In the genomic region with DNA sequence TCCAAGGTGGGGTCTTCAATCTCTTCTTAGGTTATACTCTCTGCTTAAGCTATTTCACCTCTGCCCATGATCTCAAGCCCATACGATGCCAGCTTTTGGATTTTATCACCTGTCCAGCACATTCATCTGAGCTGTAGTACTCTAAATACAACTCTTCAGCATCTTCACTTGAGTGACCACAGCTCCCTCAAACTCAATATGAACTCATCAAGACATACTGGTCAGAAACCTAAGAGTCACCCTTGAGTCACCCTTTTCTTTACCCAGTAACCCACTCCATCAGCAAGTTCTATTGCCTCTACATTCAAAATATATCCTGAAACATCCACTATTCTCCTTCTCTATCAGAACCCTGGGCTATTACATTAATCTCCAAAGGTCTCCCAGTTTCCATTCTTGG, we compare ENCODE assay signal across 22 cellular contexts.
DNase-seq lines count a peak whose midpoint lies in the region; ATAC-seq and TF ChIP-seq lines count a peak whose summit lies in the region.
"Had no signal": no experiment of that assay in that cellular context is flagged by ENCODE, and none has a peak within 500 bp of the region (broad histone marks: within the 10 kb centered on the region; RNA-seq: fewer than 3 reads in every experiment).

No MANE protein-coding gene starts in this region.

- H3K4me1 ChIP-seq in OCI-LY3 (ENCODE audit: low read length) (peaks cover 51% of the 10 kb centered on the region), Karpas-422 (ENCODE audit: low read length) (no peaks in the 10 kb centered on the region)
- H3K4me1 ChIP-seq: left ventricle myocardium inferior had no signal

- peaks cover 75% of the 10 kb centered on the region for H3K27me3 ChIP-seq in OCI-LY3 (ENCODE audit: low read depth, low read length)
- H3K27me3 ChIP-seq in Karpas-422 (ENCODE audit: low read length), result no peaks in the 10 kb centered on the region
- H3K27me3 ChIP-seq: BLaER1, brain microvascular endothelial cell had no signal

- H2AFZ ChIP-seq in OCI-LY3 (ENCODE audit: low read depth, low read length) (no peak overlapping the region), Karpas-422 (ENCODE audit: low read length) (no peak overlapping the region)

- DNase-seq in GF-D8 (lab: John Stamatoyannopoulos, UW), result no peak
- no peak for DNase-seq in Karpas-422
- DNase-seq: activated naive CD8-positive, alpha-beta T cell treated with anti-CD3 and anti-CD28 coated beads, Interleukin-2, amount 10 ng/mL, durations not matched to agents 7 days and 5 days; brain microvascular endothelial cell; heart right ventricle; left ventricle myocardium inferior; NCI-H187; NCI-H2227 treated with DMSO at 0.1 percent for 48 hours; NCI-H82; small intestine; stimulated activated CD4-positive, alpha-beta T cell treated with anti-CD3 and anti-CD28 coated beads, Interleukin-4, amount 100 ng/mL, for 1 hour; T-helper 2 cell had no signal

- H3K4me3 ChIP-seq in OCI-LY3 (ENCODE audit: low read length), result peak overlapping the region; percentile 12; the same call in 1 of the 2 replicates
- H3K4me3 ChIP-seq in Karpas-422 (ENCODE audit: low read length), result no peak overlapping the region
- H3K4me3 ChIP-seq: BLaER1, coronary artery, heart right ventricle, left ventricle myocardium inferior had no signal

- H3K36me3 ChIP-seq in OCI-LY3 (replicated peaks; ENCODE audit: low read depth, low read length), result no peaks in the 10 kb centered on the region
- H3K36me3 ChIP-seq in Karpas-422 (ENCODE audit: insufficient read depth, low read length), result no peaks in the 10 kb centered on the region
- H3K36me3 ChIP-seq: BLaER1, brain microvascular endothelial cell, heart right ventricle, left ventricle myocardium inferior had no signal

- H3K79me2 ChIP-seq in OCI-LY3 (ENCODE audit: low read length) (no peaks in the 10 kb centered on the region), Karpas-422 (ENCODE audit: low read length) (no peaks in the 10 kb centered on the region)

- ATAC-seq in GM18505 (IDR thresholded peaks at IDR 0.05; ENCODE audit: unreplicated experiment) (peak; percentile 45), GM21515 (IDR thresholded peaks at IDR 0.05; ENCODE audit: unreplicated experiment) (peak; percentile 40), HG02884 (IDR thresholded peaks at IDR 0.05; ENCODE audit: unreplicated experiment) (peak; percentile 11), HG03039 (IDR thresholded peaks at IDR 0.05; ENCODE audit: unreplicated experiment) (no peak), HG03095 (IDR thresholded peaks at IDR 0.05; ENCODE audit: unreplicated experiment) (no peak)
- ATAC-seq: activated CD4-positive, CD25-positive, alpha-beta regulatory T cell treated with anti-CD3 and anti-CD28 coated beads, Interleukin-2, amount 50 U/mL, for 24 hours; heart right ventricle; Panc1 had no signal

- TF ChIP-seq POLR2A in GM18505 (IDR thresholded peaks at IDR 0.05; ENCODE audit: borderline replicate concordance, extremely low read depth, insufficient read depth, insufficient read length), result no peak

- H3K27ac ChIP-seq in OCI-LY3 (ENCODE audit: low read length), result no peak overlapping the region
- H3K27ac ChIP-seq in Karpas-422 (ENCODE audit: low read length), result no peak overlapping the region
- H3K27ac ChIP-seq: BLaER1, brain microvascular endothelial cell, coronary artery, heart right ventricle, left ventricle myocardium inferior had no signal

- no peak for TF ChIP-seq CTCF in OCI-LY3 (IDR thresholded peaks at IDR 0.05; ENCODE audit: low read depth, low read length)

- H3K4me2 ChIP-seq in OCI-LY3 (ENCODE audit: low read length) (peak overlapping the region; percentile 38), Karpas-422 (ENCODE audit: low read depth, low read length, poor library complexity, severe bottlenecking) (no peak overlapping the region)

- H4K20me1 ChIP-seq in OCI-LY3 (ENCODE audit: insufficient read depth, low read length), result no peaks in the 10 kb centered on the region
- H4K20me1 ChIP-seq in Karpas-422 (ENCODE audit: insufficient read depth, low read depth, low read length), result no peaks in the 10 kb centered on the region
- H4K20me1 ChIP-seq: BLaER1 had no signal

- no peak overlapping the region for H3K9ac ChIP-seq in OCI-LY3 (ENCODE audit: low read length)
- H3K9ac ChIP-seq in Karpas-422 (ENCODE audit: low read length), result no peak overlapping the region
- H3K9ac ChIP-seq: BLaER1 had no signal

- no peaks in the 10 kb centered on the region for H3K9me2 ChIP-seq in Karpas-422 (replicated peaks; ENCODE audit: insufficient read depth, low read length)

- H3K9me3 ChIP-seq in OCI-LY3 (ENCODE audit: insufficient read depth, low read length), result no peaks in the 10 kb centered on the region
- H3K9me3 ChIP-seq in Karpas-422 (ENCODE audit: low read length), result no peaks in the 10 kb centered on the region
- H3K9me3 ChIP-seq: BLaER1, heart right ventricle, left ventricle myocardium inferior had no signal

Comparison
In these comparisons a context has a peak if more than half of its experiments do, and no peak if none do; other contexts are left out.
1. ATAC-seq: peak in GM18505 (single experiment), GM21515 (single experiment) and HG02884 (single experiment); none in HG03039 (single experiment) and HG03095 (single experiment).